ENCODE assay signal across 24 cellular contexts in the genomic region with DNA sequence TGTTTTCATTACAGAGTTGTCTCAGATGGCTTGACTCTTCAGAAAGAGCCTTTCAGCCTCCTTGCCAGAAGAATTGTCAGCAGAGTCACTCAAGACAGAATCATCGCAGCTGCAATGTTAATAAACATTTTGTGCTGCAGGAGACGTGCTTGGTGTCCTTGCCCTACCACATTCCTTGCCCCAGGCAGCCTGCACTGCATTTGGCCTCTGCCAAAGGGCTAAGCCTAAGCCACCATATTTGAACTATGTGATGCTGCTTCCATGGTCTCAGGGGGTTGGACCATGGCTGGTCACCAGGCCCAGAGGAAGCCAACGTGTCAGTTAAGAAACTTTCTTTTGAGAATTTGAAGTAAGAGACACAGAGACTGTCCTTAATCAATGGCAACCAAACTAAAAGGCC.
DNase-seq lines count a peak whose midpoint lies in the region; TF ChIP-seq lines count a peak whose summit lies in the region.
"Had no signal": no experiment of that assay in that cellular context is flagged by ENCODE, and none has a peak within 500 bp of the region (broad histone marks: within the 10 kb centered on the region; RNA-seq: fewer than 3 reads in every experiment).

No MANE protein-coding gene starts in this region.

- H4K8ac ChIP-seq in trophoblast cell (ENCODE audit: low read depth, low read length): no peak overlapping the region

- no peak overlapping the region for H2BK12ac ChIP-seq in trophoblast cell (ENCODE audit: low read length)

- H3K79me1 ChIP-seq in trophoblast cell (ENCODE audit: low read length): no peaks in the 10 kb centered on the region

- H2BK120ac ChIP-seq in trophoblast cell (ENCODE audit: insufficient read depth, low read length, poor library complexity): no peak overlapping the region

- in situ Hi-C loops in T47D (cut with HindIII; ENCODE audit: low pct_unique_long_range_greater_than_20kb, low sequenced_read_pairs) (no loop called here), GM23248 (cut with MboI) (no loop called here)

- POLR2A ChIA-PET in MCF 10A (lab: Yijun Ruan, JAX): interaction anchor here (1.1 kb wide), 1 partner anchor 9 kb away, joined by 3 read pairs; no protein-coding TSS in a partner anchor

- H3K4me1 ChIP-seq in trophoblast cell (ENCODE audit: control insufficient read depth in 1 of 2, insufficient read depth in 2 of 2, low read length in 2 of 2) (peaks cover 0 to 2% of the 10 kb centered on the region in 2 experiments), adrenal gland (replicated peaks in 1 of 2) (no peaks in the 10 kb centered on the region), GM23248 (ENCODE audit: insufficient read depth) (no peaks in the 10 kb centered on the region)

- no peaks in the 10 kb centered on the region for H3K4me1 Mint-ChIP-seq in MCF 10A (ENCODE audit: insufficient read depth, unreplicated experiment)
- H3K4me1 Mint-ChIP-seq: CD8-positive, alpha-beta memory T cell had no signal

- no peaks in the 10 kb centered on the region for H3K27me3 ChIP-seq in dorsolateral prefrontal cortex
- no peaks in the 10 kb centered on the region for H3K27me3 ChIP-seq in trophoblast cell (ENCODE audit: insufficient read depth, low read length)
- H3K27me3 ChIP-seq in adrenal gland: no peaks in the 10 kb centered on the region
- peaks cover 25% of the 10 kb centered on the region for H3K27me3 ChIP-seq in GM23248 (replicated peaks; ENCODE audit: insufficient read depth)

- no peaks in the 10 kb centered on the region for H3K27me3 Mint-ChIP-seq in MCF 10A (ENCODE audit: insufficient read depth, unreplicated experiment)

- no peaks in the 10 kb centered on the region for H4K20me1 ChIP-seq in GM23248 (ENCODE audit: insufficient read depth)

- intact Hi-C loops in MCF 10A (cut with micrococcal nuclease) (no loop called here), dorsolateral prefrontal cortex (cut with DNase I) (no loop called here), adrenal gland (cut with DNase I) (no loop called here)

- no peak overlapping the region for H3K27ac Mint-ChIP-seq in MCF 10A (ENCODE audit: low read depth, unreplicated experiment)
- H3K27ac Mint-ChIP-seq: CD8-positive, alpha-beta memory T cell had no signal

- H3K14ac ChIP-seq in trophoblast cell (ENCODE audit: low read length): no peak overlapping the region

- H3K36me3 Mint-ChIP-seq in MCF 10A (ENCODE audit: insufficient read depth, unreplicated experiment): no peaks in the 10 kb centered on the region
- H3K36me3 Mint-ChIP-seq: CD8-positive, alpha-beta memory T cell had no signal

- DNase-seq in T47D (ENCODE audit: low read depth in 1 of 2, low spot score in 1 of 2): peak; percentile 40 to 96
- DNase-seq in MCF 10A (ENCODE audit: unreplicated experiment): no peak
- DNase-seq in dorsolateral prefrontal cortex: no peak
- peak; percentile 95 to 98 for DNase-seq in trophoblast cell
- no peak for DNase-seq in adrenal gland
- no peak for DNase-seq in GM23248
- no peak for DNase-seq in GM19240 (ENCODE audit: insufficient read length, low spot score)
- no peak for DNase-seq in NCI-H128 (lab: John Stamatoyannopoulos, UW; ENCODE audit: unreplicated experiment)
- DNase-seq: AML-193; Calu3; CD8-positive, alpha-beta memory T cell; DMS153; GDM1; NCI-H1092; NCI-H1436 treated with DMSO at 0.1 percent for 48 hours; NCI-H1930; NCI-H2227 treated with DMSO at 0.1 percent for 48 hours; NCI-H510A treated with DMSO at 0.1 percent for 48 hours; NCI-H748 treated with DMSO at 0.1 percent for 48 hours; NK-92 treated with Interleukin-12 subunit alpha and Interleukin-12 subunit beta, amount 100 ng/mL, for 24 hours; SIG-M5; SK-N-SH had no signal

- no peak overlapping the region for H2BK5ac ChIP-seq in trophoblast cell (ENCODE audit: low read depth, low read length, poor library complexity)

- H3K79me2 ChIP-seq in trophoblast cell (ENCODE audit: control insufficient read depth, insufficient read depth, low read length, poor library complexity) (no peaks in the 10 kb centered on the region), GM23248 (ENCODE audit: insufficient read depth) (no peaks in the 10 kb centered on the region)

- H3K4me3 Mint-ChIP-seq in MCF 10A (ENCODE audit: unreplicated experiment): no peak overlapping the region
- H3K4me3 Mint-ChIP-seq: CD8-positive, alpha-beta memory T cell had no signal

- no peak overlapping the region for H4K12ac ChIP-seq in trophoblast cell (ENCODE audit: low read depth, low read length)

- H3F3A ChIP-seq in GM23248 (ENCODE audit: insufficient read depth): no peaks in the 10 kb centered on the region

- TF ChIP-seq POLR2A in adrenal gland (IDR thresholded peaks at IDR 0.05): no peak

- no TSS peak for BruUV-seq in MCF 10A (replicated peaks; lab: Mats Ljungman, UMichigan)

- H3K9me3 ChIP-seq in trophoblast cell (ENCODE audit: insufficient read depth, low read depth, low read length) (no peaks in the 10 kb centered on the region), adrenal gland (replicated peaks in 1 of 3) (no peaks in the 10 kb centered on the region), GM23248 (ENCODE audit: low read depth) (no peaks in the 10 kb centered on the region)
- H3K9me3 ChIP-seq: SK-N-SH had no signal

- H4K91ac ChIP-seq in trophoblast cell (ENCODE audit: low read depth, low read length): no peak overlapping the region

- no peaks in the 10 kb centered on the region for H3K9me3 Mint-ChIP-seq in MCF 10A (ENCODE audit: unreplicated experiment)

- WGBS in trophoblast cell (ENCODE audit: extremely low coverage, insufficient coverage, insufficient read length): no CpG with 5 or more reads among the region's 3 CpGs
- 64 to 82% (median 77%) methylated on average over 3 of the region's 3 CpGs for WGBS in adrenal gland, 4 donors
- WGBS in GM23248 (ENCODE audit: low coverage in 1 of 2, low lambda C conversion rate in 2 of 2, missing lambda C conversion rate in 2 of 2), 2 experiments: 9 to 10% methylated on average over 3 of the region's 3 CpGs

- no peak for TF ChIP-seq CTCF in MCF 10A (IDR thresholded peaks at IDR 0.05; ENCODE audit: unreplicated experiment)
- no peak for TF ChIP-seq CTCF in dorsolateral prefrontal cortex (IDR thresholded peaks at IDR 0.05 in 54 of 56, conservative IDR thresholded peaks at IDR 0.05 in 2 of 56; ENCODE audit: low read depth in 1 of 56, partially characterized antibody in 56 of 56)
- TF ChIP-seq CTCF in adrenal gland (IDR thresholded peaks at IDR 0.05): no peak

- no peak overlapping the region for H3K4me2 ChIP-seq in trophoblast cell (ENCODE audit: low read length)
- H3K4me2 ChIP-seq in GM23248 (ENCODE audit: unreplicated experiment): no peak overlapping the region
- H3K4me2 ChIP-seq: SK-N-SH had no signal

- H3K23ac ChIP-seq in trophoblast cell (ENCODE audit: low read length): no peak overlapping the region

- H2AFZ ChIP-seq in trophoblast cell (ENCODE audit: insufficient read depth, low read length, poor library complexity) (no peak overlapping the region), GM23248 (no peak overlapping the region)

- H3K27ac ChIP-seq in dorsolateral prefrontal cortex (peak overlapping the region in 44 of 59 donors; percentile 8 to 97 (median 88)), trophoblast cell (ENCODE audit: low read depth, low read length) (no peak overlapping the region), adrenal gland (no peak overlapping the region), GM23248 (no peak overlapping the region)
- H3K27ac ChIP-seq: C4-2B had no signal

- CTCF ChIA-PET in MCF 10A (lab: Yijun Ruan, JAX): interaction anchor here (0.5 kb wide), 1 partner anchor 1222 kb away, joined by 4 read pairs; no protein-coding TSS in a partner anchor

- no peak overlapping the region for H3K18ac ChIP-seq in trophoblast cell (ENCODE audit: low read length)

- H3K9ac ChIP-seq in trophoblast cell (ENCODE audit: low read length): no peak overlapping the region
- H3K9ac ChIP-seq in GM23248: no peak overlapping the region
- H3K9ac ChIP-seq: SK-N-SH had no signal

- H3K4ac ChIP-seq in trophoblast cell (ENCODE audit: low read depth, low read length): no peak overlapping the region

- no peak overlapping the region for H2AK5ac ChIP-seq in trophoblast cell (ENCODE audit: low read length)

- H3K36me3 ChIP-seq in trophoblast cell (ENCODE audit: control insufficient read depth in 1 of 2, insufficient read depth in 2 of 2, low read length in 2 of 2): no peaks in the 10 kb centered on the region
- H3K36me3 ChIP-seq in adrenal gland (replicated peaks in 1 of 2): no peaks in the 10 kb centered on the region
- H3K36me3 ChIP-seq in GM23248 (ENCODE audit: low read depth): no peaks in the 10 kb centered on the region

- no peak overlapping the region for H3K4me3 ChIP-seq in dorsolateral prefrontal cortex
- H3K4me3 ChIP-seq in trophoblast cell (ENCODE audit: low read depth, low read length): no peak overlapping the region
- no peak overlapping the region for H3K4me3 ChIP-seq in adrenal gland
- H3K4me3 ChIP-seq in GM23248: no peak overlapping the region
- H3K4me3 ChIP-seq: K562 had no signal

- H3K9me2 ChIP-seq in GM23248 (ENCODE audit: insufficient read depth): no peaks in the 10 kb centered on the region
- H3K9me2 ChIP-seq: SK-N-SH had no signal

Comparison
In these comparisons a context has a peak if more than half of its experiments do, and no peak if none do; other contexts are left out.
1. DNase-seq: peak in T47D (2 of 2) and trophoblast cell (2 of 2); none in MCF 10A (single experiment), dorsolateral prefrontal cortex (0 of 10), adrenal gland (0 of 7), GM23248 (single experiment), GM19240 (single experiment) and NCI-H128 (single experiment).
2. H3K27ac ChIP-seq: peak in dorsolateral prefrontal cortex (44 of 59); none in trophoblast cell (single experiment), adrenal gland (0 of 5) and GM23248 (single experiment).